In genomic region chr3:100316656-100317069, GRCh38 we compare ENCODE assay signal across 8 cellular contexts. TPM values are rescaled to one million over a fixed set of nuclear protein-coding genes. Genes with fewer than 3 reads are reported as not detected.
DNase-seq lines count a peak whose midpoint lies in the region; ATAC-seq, FAIRE-seq and TF ChIP-seq lines count a peak whose summit lies in the region.

No MANE protein-coding gene starts in this region.

- H3K9ac ChIP-seq in neuronal stem cell (ENCODE audit: low read depth, low read length, poor library complexity) = no peak overlapping the region

- H3K4me1 ChIP-seq in A549 (peaks cover 3% of the 10 kb centered on the region; the same call in 1 of the 3 replicates), neuronal stem cell (ENCODE audit: control insufficient read depth in 2 of 2, insufficient read depth in 1 of 2, low read depth in 1 of 2, low read length in 2 of 2) (no peaks in the 10 kb centered on the region)

- WGBS in A549 (ENCODE audit: missing lambda C conversion rate) = 28% methylated on average over 8 of the region's 8 CpGs
- no CpG with 5 or more reads among the region's 8 CpGs for WGBS in neuronal stem cell (ENCODE audit: extremely low coverage in 2 of 2, insufficient read length in 2 of 2, insufficient replicate concordance in 1 of 2), 2 donors

- no peak overlapping the region for H3K23ac ChIP-seq in neuronal stem cell (ENCODE audit: low read depth, low read length, poor library complexity)

- TF ChIP-seq CTCF in A549 (IDR thresholded peaks at IDR 0.05) = peak; percentile 69
- TF ChIP-seq CTCF in GM10266 (IDR thresholded peaks at IDR 0.05; ENCODE audit: control insufficient read depth, insufficient read depth, low read depth, missing control alignments) = peak; percentile 62

- H2BK5ac ChIP-seq in neuronal stem cell (ENCODE audit: low read length) = no peak overlapping the region

- ATAC-seq in A549 (peak; percentile 64 to 90; a peak in 4 of 6 replicates), HG02759 (IDR thresholded peaks at IDR 0.05; ENCODE audit: unreplicated experiment) (peak; percentile 88), GM19463 (IDR thresholded peaks at IDR 0.05; ENCODE audit: unreplicated experiment) (no peak)

- H2BK15ac ChIP-seq in neuronal stem cell (ENCODE audit: low read length) = no peak overlapping the region

- peak overlapping the region in 1 of 2 experiments; percentile 53; a peak in 1 of 6 replicates for H3K27ac ChIP-seq in A549
- no peak overlapping the region for H3K27ac ChIP-seq in neuronal stem cell (replicated peaks; ENCODE audit: low read length)

- H3K4me2 ChIP-seq in A549 = peak overlapping the region; percentile 44; the same call in 2 of the 3 replicates
- no peak overlapping the region for H3K4me2 ChIP-seq in neuronal stem cell (ENCODE audit: insufficient read depth, low read length, poor library complexity, severe bottlenecking)

- FAIRE-seq in A549 (lab: Jason Lieb, UNC) = no peak

- no peaks in the 10 kb centered on the region for H3K27me3 ChIP-seq in neuronal stem cell (ENCODE audit: control insufficient read depth in 3 of 3, insufficient read depth in 3 of 3, low read depth in 1 of 3, low read length in 3 of 3)

- H2AK5ac ChIP-seq in neuronal stem cell (ENCODE audit: low read depth, low read length) = no peak overlapping the region

- peaks cover 0 to 37% of the 10 kb centered on the region in 2 donors for H3K36me3 ChIP-seq in neuronal stem cell (replicated peaks in 1 of 2; ENCODE audit: control insufficient read depth in 2 of 2, insufficient read depth in 2 of 2, low read length in 2 of 2)

- no peaks in the 10 kb centered on the region for H3K79me1 ChIP-seq in neuronal stem cell (ENCODE audit: low read depth, low read length)

- CTCF ChIA-PET in A549 (lab: Yijun Ruan, JAX) = interaction anchor here (0.7 to 2.4 kb wide), 29 partner anchors 10 to 887 kb away, joined by 3 to 34 read pairs (median 4); partner anchors contain the start of genes NIT2 and TFG

- H3K14ac ChIP-seq in neuronal stem cell (ENCODE audit: low read length) = no peak overlapping the region

- no peak overlapping the region for H3K4me3 ChIP-seq in A549
- no peak overlapping the region for H3K4me3 ChIP-seq in neuronal stem cell (ENCODE audit: low read length in 2 of 2)

- POLR2A ChIA-PET in A549 (lab: Yijun Ruan, JAX) = no interaction called here

- H2BK120ac ChIP-seq in neuronal stem cell (ENCODE audit: low read depth, low read length) = no peak overlapping the region

- H3K9me3 ChIP-seq in A549 = no peaks in the 10 kb centered on the region
- no peaks in the 10 kb centered on the region for H3K9me3 ChIP-seq in neuronal stem cell (replicated peaks in 1 of 2; ENCODE audit: control insufficient read depth in 2 of 2, insufficient read depth in 1 of 2, low read depth in 1 of 2, low read length in 2 of 2)

- H4K91ac ChIP-seq in neuronal stem cell (ENCODE audit: low read depth, low read length, poor library complexity) = no peak overlapping the region

- no peak overlapping the region for H3K18ac ChIP-seq in neuronal stem cell (ENCODE audit: low read length)

- DNase-seq in A549 (ENCODE audit: low read depth in 1 of 2, low spot score in 1 of 2) = peak; percentile 25 to 71
- DNase-seq in GM10266 (ENCODE audit: extremely low spot score) = peak; percentile 45
- peak; percentile 8 to 39 for DNase-seq in NCI-H2081 (lab: John Stamatoyannopoulos, UW)
- DNase-seq in activated CD4-positive, alpha-beta T cell treated with anti-CD3 and anti-CD28 coated beads for 4 hours = peak; percentile 16 to 27
- DNase-seq in fibroblast of the conjunctiva (ENCODE audit: low read depth) = peak; percentile 65
- DNase-seq in neuronal stem cell (ENCODE audit: low spot score) = peak; percentile 15

- no peak overlapping the region for H4K8ac ChIP-seq in neuronal stem cell (ENCODE audit: low read depth, low read length)

- peak; percentile 74 to 79 for TF ChIP-seq RAD21 in A549 (conservative IDR thresholded peaks at IDR 0.05 in 1 of 2, IDR thresholded peaks at IDR 0.05 in 1 of 2)

- TF ChIP-seq EP300 in A549 (IDR thresholded peaks at IDR 0.05) = no peak

- H2BK12ac ChIP-seq in neuronal stem cell (ENCODE audit: low read length) = no peak overlapping the region

- TF ChIP-seq POLR2A in A549 (IDR thresholded peaks at IDR 0.05; ENCODE audit: low read length) = no peak

- H3K4ac ChIP-seq in neuronal stem cell (ENCODE audit: low read length) = no peak overlapping the region

- no peak overlapping the region for H2AFZ ChIP-seq in neuronal stem cell (ENCODE audit: low read length)

TF ChIP-seq in A549, 52 proteins besides CTCF, POLR2A, EP300 and RAD21:
- TF ChIP-seq CBX2 (IDR thresholded peaks at IDR 0.05; ENCODE audit: borderline replicate concordance, low read depth) = no peak
- TF ChIP-seq SMC3 (IDR thresholded peaks at IDR 0.05) = peak; percentile 70
- no peak for TF ChIP-seq ZNF302 (CRISPR knock-in tag; IDR thresholded peaks at IDR 0.05)

RNA-seq across cellular contexts. Expression of gene NIT2, which starts 17.9 kb away (rescaled TPM):
- 122 and 140 TPM in 2 replicates for polyA plus RNA-seq in A549 (2011; rRNA removed)
- polyA plus RNA-seq in A549 (2012; cell fraction: cytosol; rRNA removed) = 40.6 and 43.9 TPM in 2 replicates
- 48.7 and 82.4 TPM in 2 replicates for polyA plus RNA-seq in A549 (2012; cell fraction: nucleus; rRNA removed)
- polyA plus RNA-seq in A549 (2017; fragmentation: RNase III; extraction: RNeasy Plus Mini Kit Qiagen cat#74134 plus additional on column Dnase treatment) = 75.0 to 77.2 TPM (median 76.6 TPM) in 3 replicates
- polyA minus RNA-seq in A549 (2011; rRNA and poly(A)+ RNA removed) = 20.9 and 27.1 TPM in 2 replicates
- 14.7 TPM for polyA plus RNA-seq in neuronal stem cell (2013, experiment 1 of 2)
- 14.7 TPM for polyA plus RNA-seq in neuronal stem cell (2013, experiment 2 of 2)

RNA-seq across cellular contexts. Expression of gene TBC1D23, which starts 55.9 kb away (rescaled TPM):
- polyA plus RNA-seq in A549 (2011; rRNA removed) (29.4 and 31.3 TPM in 2 replicates), A549 (2017; fragmentation: RNase III; extraction: RNeasy Plus Mini Kit Qiagen cat#74134 plus additional on column Dnase treatment) (13.4 to 14.5 TPM (median 14.3 TPM) in 3 replicates)
- polyA plus RNA-seq in A549 (2012; cell fraction: cytosol; rRNA removed) = 3.2 and 3.8 TPM in 2 replicates
- 2.1 and 5.2 TPM in 2 replicates for polyA plus RNA-seq in A549 (2012; cell fraction: nucleus; rRNA removed)
- polyA minus RNA-seq in A549 (2011; rRNA and poly(A)+ RNA removed) = 17.8 and 18.4 TPM in 2 replicates
- 13.4 TPM for polyA plus RNA-seq in neuronal stem cell (2013, experiment 1 of 2)
- polyA plus RNA-seq in neuronal stem cell (2013, experiment 2 of 2) = 14.1 TPM

Comparison
In these comparisons a context has a peak if more than half of its experiments do, and no peak if none do; other contexts are left out.
1. DNase-seq: peak in every context shown above with its lines; median percentile 65 in fibroblast of the conjunctiva; 48 in A549; 45 in GM10266; 24 in NCI-H2081; 22 in activated CD4-positive, alpha-beta T cell treated with anti-CD3 and anti-CD28 coated beads for 4 hours; 15 in neuronal stem cell.